ENCODE assay signal across 8 cellular contexts in the genomic region with DNA sequence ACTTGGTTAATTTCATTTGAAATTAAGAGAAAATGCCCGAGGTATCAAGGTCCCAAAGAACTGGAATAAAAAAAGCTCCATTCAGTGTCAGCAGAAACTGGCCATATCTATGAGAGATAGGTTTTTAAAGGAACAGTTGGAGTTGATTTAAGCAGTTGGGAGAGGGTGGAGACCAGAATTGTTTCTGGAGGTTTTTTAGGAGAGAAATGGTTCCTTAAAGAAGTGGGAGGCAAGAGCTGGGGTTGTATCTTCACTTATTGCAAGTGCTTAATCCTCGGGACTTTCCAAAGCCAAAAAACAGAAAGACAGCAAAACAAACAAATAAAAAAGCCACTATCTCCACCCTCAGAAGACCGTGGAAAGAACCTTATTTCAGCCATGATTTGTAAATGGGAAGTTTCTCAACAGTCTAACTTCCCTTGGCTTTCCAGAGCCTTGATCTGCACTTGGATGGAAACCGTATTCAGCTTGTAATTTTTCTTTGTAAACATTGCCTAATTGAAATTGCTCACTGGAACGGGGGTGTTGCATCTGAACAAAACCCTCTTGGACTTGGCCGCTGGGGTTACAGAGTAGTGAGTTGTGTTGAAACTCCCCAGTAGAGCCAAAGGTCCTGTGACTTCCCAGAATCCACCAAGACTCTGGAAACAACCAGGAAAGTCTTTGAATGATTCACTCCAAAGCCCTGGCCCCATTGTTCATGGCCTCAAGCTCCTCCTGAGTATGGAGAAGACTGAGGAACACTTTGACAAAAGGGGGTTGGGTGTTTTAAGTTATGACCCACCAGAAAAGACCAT.
DNase-seq lines count a peak whose midpoint lies in the region; ATAC-seq, FAIRE-seq and TF ChIP-seq lines count a peak whose summit lies in the region.

No MANE protein-coding gene starts in this region.

- H3K4me1 Mint-ChIP-seq in HFFc6 (ENCODE audit: low read depth): peaks cover 40% of the 10 kb centered on the region

- H3K4me3 Mint-ChIP-seq in HFFc6: peak overlapping the region; percentile 19; the same call in 1 of the 2 replicates

- FAIRE-seq in kidney (lab: Jason Lieb, UNC): no peak

- H3K27me3 ChIP-seq in body of pancreas: no peaks in the 10 kb centered on the region
- H3K27me3 ChIP-seq in subcutaneous abdominal adipose tissue (ENCODE audit: control insufficient read depth in 5 of 5, insufficient read depth in 4 of 5, low read length in 5 of 5): no peaks in the 10 kb centered on the region

- no peaks in the 10 kb centered on the region for H3K36me3 ChIP-seq in body of pancreas (replicated peaks in 1 of 2; ENCODE audit: insufficient read depth in 1 of 2, low read depth in 2 of 2)
- H3K36me3 ChIP-seq in kidney (ENCODE audit: control insufficient read depth in 1 of 2, insufficient read depth in 2 of 2, low read length in 2 of 2): no peaks in the 10 kb centered on the region
- H3K36me3 ChIP-seq in subcutaneous abdominal adipose tissue (ENCODE audit: control insufficient read depth in 5 of 5, insufficient read depth in 5 of 5, low read length in 5 of 5): no peaks in the 10 kb centered on the region

- no peak for TF ChIP-seq POLR2A in body of pancreas (IDR thresholded peaks at IDR 0.05)

- TF ChIP-seq CTCF in HFFc6 (IDR thresholded peaks at IDR 0.05) (no peak), body of pancreas (IDR thresholded peaks at IDR 0.05) (peak in 1 of 7 experiments; percentile 15), kidney (IDR thresholded peaks at IDR 0.05; ENCODE audit: borderline replicate concordance, extremely low read depth, insufficient read depth) (no peak), GM10248 (IDR thresholded peaks at IDR 0.05; ENCODE audit: control extremely low read depth, extremely low read depth, low read depth, missing control alignments) (no peak)

- peak; percentile 70 for DNase-seq in HFFc6
- DNase-seq in body of pancreas: peak; percentile 51 to 83 (median 67)
- peak; percentile 69 for DNase-seq in kidney
- no peak for DNase-seq in GM10248 (ENCODE audit: extremely low spot score)
- no peak for DNase-seq in DMS79 treated with DMSO at 0.1 percent for 48 hours (lab: John Stamatoyannopoulos, UW)
- DNase-seq in A172 (ENCODE audit: low spot score): no peak

- peak overlapping the region; percentile 33 to 71 (median 60) for H3K27ac ChIP-seq in body of pancreas
- H3K27ac ChIP-seq in kidney (ENCODE audit: low read depth in 2 of 2, low read length in 2 of 2): no peak overlapping the region
- H3K27ac ChIP-seq in subcutaneous abdominal adipose tissue (ENCODE audit: low read depth, low read length): peak overlapping the region; percentile 92

- H3K27me3 Mint-ChIP-seq in HFFc6 (ENCODE audit: insufficient read depth): peaks cover 1% of the 10 kb centered on the region; the same call in 1 of the 2 replicates

- H3K27ac Mint-ChIP-seq in HFFc6: peak overlapping the region; percentile 92

- 0 out of 2 replicates have a peak, but pooled peaks cover 9% of the 10 kb centered on the region for H3K36me3 Mint-ChIP-seq in HFFc6 (ENCODE audit: low read depth)

- WGBS in body of pancreas, 2 donors: 26 to 29% methylated on average over 6 of the region's 6 CpGs

- POLR2A ChIA-PET in GM10248 (lab: Yijun Ruan, JAX): no interaction called here

- no peak overlapping the region for H3K4me3 ChIP-seq in body of pancreas
- no peak overlapping the region for H3K4me3 ChIP-seq in kidney (ENCODE audit: low read length in 2 of 2)
- H3K4me3 ChIP-seq in subcutaneous abdominal adipose tissue (ENCODE audit: low read depth in 1 of 5, low read length in 5 of 5): peak overlapping the region in 2 of 5 donors; percentile 2 to 18

- peak; percentile 80 for ATAC-seq in body of pancreas
- no peak for ATAC-seq in GM21390 (IDR thresholded peaks at IDR 0.05; ENCODE audit: unreplicated experiment)

- peaks cover 36% of the 10 kb centered on the region for H3K4me1 ChIP-seq in body of pancreas
- peaks cover 0 to 4% of the 10 kb centered on the region in 2 donors for H3K4me1 ChIP-seq in kidney (ENCODE audit: control insufficient read depth in 1 of 2, insufficient read depth in 1 of 2, low read depth in 1 of 2, low read length in 2 of 2)
- H3K4me1 ChIP-seq in subcutaneous abdominal adipose tissue (ENCODE audit: control insufficient read depth in 5 of 5, insufficient read depth in 5 of 5, low read length in 5 of 5): peaks cover 2 to 43% (median 26%) of the 10 kb centered on the region in 5 donors

- H3K9ac ChIP-seq in kidney (ENCODE audit: low read length in 2 of 2) (no peak overlapping the region), subcutaneous abdominal adipose tissue (ENCODE audit: low read length in 5 of 5) (peak overlapping the region in 3 of 5 donors; percentile 27 to 52 (median 50))

- H3K9me3 ChIP-seq in body of pancreas: no peaks in the 10 kb centered on the region
- no peaks in the 10 kb centered on the region for H3K9me3 ChIP-seq in kidney (ENCODE audit: control insufficient read depth in 1 of 2, low read length in 2 of 2)
- no peaks in the 10 kb centered on the region for H3K9me3 ChIP-seq in subcutaneous abdominal adipose tissue (ENCODE audit: control insufficient read depth in 5 of 5, low read length in 5 of 5)

- CTCF ChIA-PET in GM10248 (lab: Yijun Ruan, JAX): interaction anchor here (1.0 to 9.7 kb wide), 10 partner anchors 9 to 302 kb away, joined by 3 to 96 read pairs (median 4); no protein-coding TSS in a partner anchor

- H3K9me3 Mint-ChIP-seq in HFFc6: no peaks in the 10 kb centered on the region

- intact Hi-C loops in body of pancreas (cut with DNase I): no loop called here
- intact Hi-C loops in kidney (cut with DNase I): no loop called here

Comparison
In these comparisons a context has a peak if more than half of its experiments do, and no peak if none do; other contexts are left out.
1. DNase-seq: peak in HFFc6 (single experiment), body of pancreas (4 of 4) and kidney (single experiment); none in GM10248 (single experiment), DMS79 treated with DMSO at 0.1 percent for 48 hours (single experiment) and A172 (single experiment).
2. H3K27ac ChIP-seq: peak in body of pancreas (4 of 4) and subcutaneous abdominal adipose tissue (single experiment); none in kidney (0 of 2).
3. H3K9ac ChIP-seq: peak in subcutaneous abdominal adipose tissue (3 of 5); none in kidney (0 of 2).